15 cellular contexts compared by ENCODE assay signal in the genomic region with DNA sequence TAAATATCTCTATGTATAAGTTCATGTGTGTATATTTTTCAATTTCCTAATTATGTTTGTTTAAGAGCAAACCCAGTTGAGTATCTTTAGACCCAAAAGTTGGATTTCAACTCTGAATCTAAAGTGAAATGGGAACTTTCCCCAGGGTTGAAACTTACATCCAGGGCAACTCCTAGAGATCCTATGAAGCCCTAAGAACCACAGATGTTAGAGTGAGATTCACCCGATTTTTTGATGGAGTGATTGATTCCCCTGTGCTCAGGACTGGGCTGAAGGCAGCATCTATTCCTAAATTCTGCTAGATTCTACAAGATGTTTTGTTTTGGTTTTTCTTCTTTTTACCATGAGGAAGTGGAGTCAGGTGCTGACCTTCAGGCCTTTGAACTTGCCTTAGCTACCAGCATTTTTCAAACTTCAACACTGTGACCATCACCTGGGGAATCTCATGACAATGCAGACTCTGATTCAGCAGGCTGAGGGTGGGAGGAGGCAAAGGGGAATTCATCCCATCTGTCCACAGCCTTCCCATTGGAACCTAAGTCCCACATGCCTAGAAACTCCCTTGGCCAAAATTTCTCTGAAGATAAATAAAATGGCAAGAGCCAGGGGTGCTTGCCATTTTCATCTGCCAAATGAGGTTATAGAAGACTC.
"Had no signal": no experiment of that assay in that cellular context is flagged by ENCODE, and none has a peak within 500 bp of the region (broad histone marks: within the 10 kb centered on the region; RNA-seq: fewer than 3 reads in every experiment).

No MANE protein-coding gene starts in this region.

- ATAC-seq: body of pancreas; heart left ventricle; natural killer cell treated with Interleukin-12 subunit alpha and Interleukin-12 subunit beta and Interleukin-15 and Interleukin-18, amount 100 ng/mL, for 72 hours had no signal

- H3K36me3 ChIP-seq: heart left ventricle, prostate gland, right lobe of liver, spleen, stomach had no signal

- DNase-seq: activated CD4-positive, alpha-beta T cell treated with anti-CD3 and anti-CD28 coated beads, Interleukin-2, amount 10 ng/mL, durations not matched to agents 7 days and 5 days; activated CD4-positive, CD25-positive, alpha-beta regulatory T cell; activated naive CD8-positive, alpha-beta T cell treated with anti-CD3 and anti-CD28 coated beads for 36 hours; amygdala; body of pancreas; effector memory CD4-positive, alpha-beta T cell; right lobe of liver; spleen; stimulated activated CD4-positive, alpha-beta T cell treated with anti-CD3 and anti-CD28 coated beads, Interleukin-1b, Interleukin-23, amount 100 ng/mL, for 48 hours; testis had no signal

- H3K27me3 ChIP-seq: body of pancreas, heart left ventricle, right lobe of liver, spleen, stomach, testis had no signal

- H3K4me3 ChIP-seq: body of pancreas, heart left ventricle, prostate gland, right lobe of liver, spleen, stomach, testis had no signal

- H3K4me1 ChIP-seq: right lobe of liver, spleen, testis had no signal

- H3K9me3 ChIP-seq: body of pancreas, prostate gland, right lobe of liver, stomach, testis had no signal

- H3K27ac ChIP-seq: body of pancreas, heart left ventricle, right lobe of liver, spleen, testis had no signal

- FAIRE-seq: frontal cortex had no signal
